ENCODE assay signal across 17 cellular contexts in the genomic region with DNA sequence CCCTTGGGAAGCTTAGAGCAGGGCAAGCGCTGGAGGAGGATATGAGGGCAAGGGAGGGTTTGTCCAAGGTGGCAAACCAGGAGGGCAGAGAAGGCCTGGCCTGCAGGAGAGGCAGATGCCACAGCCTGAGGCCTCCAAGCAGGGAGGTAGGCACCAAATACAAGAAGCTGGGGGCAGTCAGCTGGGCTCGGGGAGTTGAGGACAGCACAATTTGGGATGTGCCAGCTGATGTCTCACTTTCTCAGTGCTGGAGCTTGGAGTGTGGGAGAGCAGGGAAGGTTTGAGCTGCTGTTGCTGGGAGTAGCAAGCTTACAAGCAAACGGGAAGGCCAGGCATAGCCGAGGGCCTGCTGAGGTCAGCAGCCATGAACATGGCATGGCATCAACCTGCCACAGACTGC. TPM values are rescaled to one million over a fixed set of nuclear protein-coding genes. Genes with fewer than 3 reads are reported as not detected.
DNase-seq lines count a peak whose midpoint lies in the region; ATAC-seq and TF ChIP-seq lines count a peak whose summit lies in the region.
"Had no signal": no experiment of that assay in that cellular context is flagged by ENCODE, and none has a peak within 500 bp of the region (broad histone marks: within the 10 kb centered on the region; RNA-seq: fewer than 3 reads in every experiment).

No MANE protein-coding gene starts in this region.

- H3K4me1 Mint-ChIP-seq in activated CD8-positive, alpha-beta memory T cell treated with anti-CD3 and anti-CD28 coated beads, Interleukin-2, amount 10 ng/mL, durations not matched to agents 7 days and 5 days, result peaks cover 29% of the 10 kb centered on the region
- H3K4me1 Mint-ChIP-seq in effector memory CD8-positive, alpha-beta T cell (ENCODE audit: low read depth in 2 of 2), result peaks cover 35 to 40% of the 10 kb centered on the region in 2 donors

- no peaks in the 10 kb centered on the region for H3K27me3 ChIP-seq in skeletal muscle tissue (ENCODE audit: control insufficient read depth in 3 of 3, insufficient read depth in 3 of 3, low read length in 3 of 3)

- H3K4me3 Mint-ChIP-seq in activated CD8-positive, alpha-beta memory T cell treated with anti-CD3 and anti-CD28 coated beads, Interleukin-2, amount 10 ng/mL, durations not matched to agents 7 days and 5 days, result no peak overlapping the region
- peak overlapping the region; percentile 38 to 94 for H3K4me3 Mint-ChIP-seq in effector memory CD8-positive, alpha-beta T cell
- H3K4me3 Mint-ChIP-seq: WTC11 had no signal

- H3K4me1 ChIP-seq in skeletal muscle tissue (ENCODE audit: control insufficient read depth in 3 of 3, insufficient read depth in 3 of 3, low read length in 3 of 3), result peaks cover 45 to 47% (median 46%) of the 10 kb centered on the region in 3 donors

- H3K9me3 Mint-ChIP-seq in activated CD8-positive, alpha-beta memory T cell treated with anti-CD3 and anti-CD28 coated beads, Interleukin-2, amount 10 ng/mL, durations not matched to agents 7 days and 5 days (ENCODE audit: low read depth), result no peaks in the 10 kb centered on the region
- H3K9me3 Mint-ChIP-seq in effector memory CD8-positive, alpha-beta T cell, result no peaks in the 10 kb centered on the region
- H3K9me3 Mint-ChIP-seq: WTC11 had no signal

- no peak for ATAC-seq in activated CD8-positive, alpha-beta memory T cell treated with anti-CD3 and anti-CD28 coated beads, Interleukin-2, amount 10 ng/mL, durations not matched to agents 7 days and 5 days
- no peak for ATAC-seq in effector memory CD8-positive, alpha-beta T cell (replicated peaks)
- ATAC-seq in HG03469 (IDR thresholded peaks at IDR 0.05; ENCODE audit: unreplicated experiment), result no peak
- ATAC-seq: Panc1, WTC11 had no signal

- CTCF ChIA-PET in activated CD8-positive, alpha-beta memory T cell treated with anti-CD3 and anti-CD28 coated beads, Interleukin-2, amount 10 ng/mL, durations not matched to agents 7 days and 5 days (lab: Charles Lee), result interaction anchor here (0.9 to 1.1 kb wide), 2 partner anchors 136 to 137 kb away, joined by 3 to 4 read pairs; partner anchors contain the start of gene RBM4B

- no peak overlapping the region for H3K4me3 ChIP-seq in skeletal muscle tissue (ENCODE audit: low read length in 3 of 3)
- H3K4me3 ChIP-seq: lung had no signal

- in situ Hi-C loops in GM13977 (cut with MboI; ENCODE audit: low pct_unique_long_range_greater_than_20kb, low sequenced_read_pairs, unreplicated experiment), result no loop called here

- peak overlapping the region; percentile 0 for H3K27ac ChIP-seq in skeletal muscle tissue (ENCODE audit: low read depth, low read length)
- H3K27ac ChIP-seq: KMS-11 had no signal

- no peak for TF ChIP-seq CTCF in GM13977 (IDR thresholded peaks at IDR 0.05; ENCODE audit: extremely low read depth, insufficient read depth, missing control alignments)

- peak overlapping the region; percentile 22 for H3K27ac Mint-ChIP-seq in activated CD8-positive, alpha-beta memory T cell treated with anti-CD3 and anti-CD28 coated beads, Interleukin-2, amount 10 ng/mL, durations not matched to agents 7 days and 5 days
- peak overlapping the region in 1 of 2 donors; percentile 86 for H3K27ac Mint-ChIP-seq in effector memory CD8-positive, alpha-beta T cell
- H3K27ac Mint-ChIP-seq: WTC11 had no signal

- H3K9ac ChIP-seq in skeletal muscle tissue (ENCODE audit: low read depth in 1 of 3, low read length in 3 of 3), result peak overlapping the region in 2 of 3 donors; percentile 65 to 68
- H3K9ac ChIP-seq: KMS-11 had no signal

- no peaks in the 10 kb centered on the region for H3K9me3 ChIP-seq in skeletal muscle tissue (ENCODE audit: control insufficient read depth in 3 of 3, low read length in 3 of 3)
- H3K9me3 ChIP-seq: Caco-2 had no signal

- no peaks in the 10 kb centered on the region for H3K27me3 Mint-ChIP-seq in activated CD8-positive, alpha-beta memory T cell treated with anti-CD3 and anti-CD28 coated beads, Interleukin-2, amount 10 ng/mL, durations not matched to agents 7 days and 5 days
- H3K27me3 Mint-ChIP-seq in effector memory CD8-positive, alpha-beta T cell, result no peaks in the 10 kb centered on the region

- H3K36me3 ChIP-seq in skeletal muscle tissue (ENCODE audit: control insufficient read depth in 3 of 3, insufficient read depth in 3 of 3, low read length in 3 of 3), result peaks cover 14 to 19% (median 17%) of the 10 kb centered on the region in 3 donors

- H3K36me3 Mint-ChIP-seq in activated CD8-positive, alpha-beta memory T cell treated with anti-CD3 and anti-CD28 coated beads, Interleukin-2, amount 10 ng/mL, durations not matched to agents 7 days and 5 days, result peaks cover 15% of the 10 kb centered on the region
- H3K36me3 Mint-ChIP-seq in effector memory CD8-positive, alpha-beta T cell (ENCODE audit: insufficient read depth), result peaks cover 28% of the 10 kb centered on the region

- no peak for DNase-seq in activated CD8-positive, alpha-beta memory T cell treated with anti-CD3 and anti-CD28 coated beads, Interleukin-2, amount 10 ng/mL, durations not matched to agents 7 days and 5 days
- no peak for DNase-seq in activated CD8-positive, alpha-beta memory T cell treated with anti-CD3 and anti-CD28 coated beads, Interleukin-2, amount 50 U/mL, for 48 hours
- no peak for DNase-seq in effector memory CD8-positive, alpha-beta T cell
- DNase-seq in GM13977 (ENCODE audit: low spot score), result no peak
- DNase-seq: activated T-cell treated with anti-CD3 and anti-CD28 coated beads for 4 hours; aorta; dermis blood vessel endothelial cell; NCI-H524 treated with DMSO at 0.1 percent for 48 hours; stimulated activated CD4-positive, alpha-beta T cell treated with anti-CD3 and anti-CD28 coated beads, Interleukin-12 subunit alpha, Interleukin-12 subunit beta, amount 100 ng/mL, for 4 hours; SW 1271 had no signal

RNA-seq across cellular contexts. Expression of gene ZDHHC24, which starts 4.0 kb away (rescaled TPM):
- total RNA-seq in activated CD8-positive, alpha-beta memory T cell treated with anti-CD3 and anti-CD28 coated beads, Interleukin-2, amount 10 ng/mL, durations not matched to agents 7 days and 5 days, result 10 to 100 TPM; 18.7 to 19.8 TPM
- total RNA-seq in skeletal muscle tissue, result 3.7 TPM

RNA-seq across cellular contexts. Expression of gene ACTN3, which starts 4.8 kb away (rescaled TPM):
- total RNA-seq in activated CD8-positive, alpha-beta memory T cell treated with anti-CD3 and anti-CD28 coated beads, Interleukin-2, amount 10 ng/mL, durations not matched to agents 7 days and 5 days, result under 1 TPM in 1 of 2 experiments, not detected in 1; 0.40 TPM
- total RNA-seq in skeletal muscle tissue, result 156 TPM
- total RNA-seq: Caco-2 had no signal

RNA-seq across cellular contexts. Expression of gene CTSF, which starts 26.5 kb away (rescaled TPM):
- 1 to 10 TPM; 2.8 to 4.1 TPM for total RNA-seq in activated CD8-positive, alpha-beta memory T cell treated with anti-CD3 and anti-CD28 coated beads, Interleukin-2, amount 10 ng/mL, durations not matched to agents 7 days and 5 days
- 27.1 TPM for total RNA-seq in skeletal muscle tissue
- total RNA-seq: Caco-2 had no signal

RNA-seq across cellular contexts. Expression of gene BBS1, which starts 31.5 kb away (rescaled TPM):
- total RNA-seq in activated CD8-positive, alpha-beta memory T cell treated with anti-CD3 and anti-CD28 coated beads, Interleukin-2, amount 10 ng/mL, durations not matched to agents 7 days and 5 days, result 10 to 100 TPM; 12.6 to 12.9 TPM
- total RNA-seq in skeletal muscle tissue, result 14.6 TPM

RNA-seq across cellular contexts. Expression of gene CCDC87, which starts 51.0 kb away (rescaled TPM):
- total RNA-seq in activated CD8-positive, alpha-beta memory T cell treated with anti-CD3 and anti-CD28 coated beads, Interleukin-2, amount 10 ng/mL, durations not matched to agents 7 days and 5 days, result under 1 TPM in 1 of 2 experiments, not detected in 1; 0.12 TPM
- total RNA-seq in skeletal muscle tissue, result not detected

Comparison
In these comparisons a context has a peak if more than half of its experiments do, and no peak if none do; other contexts are left out.
1. RNA of gene ACTN3, which starts 4.8 kb away (total RNA-seq): 156 TPM in skeletal muscle tissue (single experiment); 0.40 TPM in activated CD8-positive, alpha-beta memory T cell treated with anti-CD3 and anti-CD28 coated beads, Interleukin-2, amount 10 ng/mL, durations not matched to agents 7 days and 5 days; every median in the first group is over 100 times any median in the second.